1 cellular context compared by ENCODE assay signal in genomic region chr9:34546834-34547827, GRCh38.
TF ChIP-seq lines count a peak whose summit lies in the region.

No MANE protein-coding gene starts in this region.

TF ChIP-seq in WTC11, 78 proteins besides CTCF, POLR2A, EP300 and RAD21 (continued from another document):
- no peak for TF ChIP-seq CDX4 (CRISPR knock-in tag; IDR thresholded peaks at IDR 0.05; ENCODE audit: borderline replicate concordance)
- TF ChIP-seq FOXJ3 (CRISPR knock-in tag; IDR thresholded peaks at IDR 0.05; ENCODE audit: borderline replicate concordance) = no peak
- no peak for TF ChIP-seq NR2C2 (CRISPR knock-in tag; IDR thresholded peaks at IDR 0.05)
- TF ChIP-seq JAZF1 (CRISPR knock-in tag; IDR thresholded peaks at IDR 0.05) = no peak
